In genomic region chr13:73428137-73428536, GRCh38 we compare ENCODE assay signal across 12 cellular contexts.
DNase-seq lines count a peak whose midpoint lies in the region; ATAC-seq and TF ChIP-seq lines count a peak whose summit lies in the region.
"Had no signal": no experiment of that assay in that cellular context is flagged by ENCODE, and none has a peak within 500 bp of the region (broad histone marks: within the 10 kb centered on the region; RNA-seq: fewer than 3 reads in every experiment).

No MANE protein-coding gene starts in this region.

- H3K4me3 Mint-ChIP-seq in activated CD4-positive, alpha-beta T cell treated with anti-CD3 and anti-CD28 coated beads, Interleukin-2, amount 10 ng/mL, durations not matched to agents 24 days and 14 days: no peak overlapping the region

- DNase-seq in AG08396 (ENCODE audit: low spot score): peak; percentile 10
- DNase-seq in HT1080 (ENCODE audit: low read depth): peak; percentile 80
- peak; percentile 83 for DNase-seq in choroid plexus epithelial cell (ENCODE audit: low read depth)
- DNase-seq in myocyte (ENCODE audit: low read depth): peak; percentile 61
- no peak for DNase-seq in AML-193 (lab: John Stamatoyannopoulos, UW)
- no peak for DNase-seq in left ventricle myocardium inferior
- DNase-seq in activated CD4-positive, alpha-beta T cell treated with anti-CD3 and anti-CD28 coated beads, Interleukin-2, amount 10 ng/mL, durations not matched to agents 24 days and 14 days: no peak
- DNase-seq: activated effector memory CD4-positive, alpha-beta T cell treated with anti-CD3 and anti-CD28 coated beads, Interleukin-2, amount 50 U/mL, for 16 hours; dermis blood vessel endothelial cell; NCI-H187 had no signal

- H3K4me1 ChIP-seq in left ventricle myocardium inferior: no peaks in the 10 kb centered on the region

- intact Hi-C loops in left ventricle myocardium inferior (cut with micrococcal nuclease): no loop called here
- intact Hi-C loops in activated CD4-positive, alpha-beta T cell treated with anti-CD3 and anti-CD28 coated beads, Interleukin-2, amount 10 ng/mL, durations not matched to agents 24 days and 14 days (cut with micrococcal nuclease): no loop called here

- no peaks in the 10 kb centered on the region for H3K27me3 ChIP-seq in left ventricle myocardium inferior (ENCODE audit: low read depth)

- no peak overlapping the region for H3K27ac Mint-ChIP-seq in activated CD4-positive, alpha-beta T cell treated with anti-CD3 and anti-CD28 coated beads, Interleukin-2, amount 10 ng/mL, durations not matched to agents 24 days and 14 days

- no peaks in the 10 kb centered on the region for H3K9me3 ChIP-seq in left ventricle myocardium inferior (replicated peaks)

- H3K27ac ChIP-seq in left ventricle myocardium inferior (replicated peaks): no peak overlapping the region

- H3K9me3 Mint-ChIP-seq in activated CD4-positive, alpha-beta T cell treated with anti-CD3 and anti-CD28 coated beads, Interleukin-2, amount 10 ng/mL, durations not matched to agents 24 days and 14 days: peaks cover 5% of the 10 kb centered on the region

- no peaks in the 10 kb centered on the region for H3K36me3 Mint-ChIP-seq in activated CD4-positive, alpha-beta T cell treated with anti-CD3 and anti-CD28 coated beads, Interleukin-2, amount 10 ng/mL, durations not matched to agents 24 days and 14 days (ENCODE audit: low read depth)

- no peaks in the 10 kb centered on the region for H3K4me1 Mint-ChIP-seq in activated CD4-positive, alpha-beta T cell treated with anti-CD3 and anti-CD28 coated beads, Interleukin-2, amount 10 ng/mL, durations not matched to agents 24 days and 14 days

- no peak for ATAC-seq in HG03565 (IDR thresholded peaks at IDR 0.05; ENCODE audit: unreplicated experiment)
- ATAC-seq: HepG2 had no signal

- TF ChIP-seq CTCF in choroid plexus epithelial cell (conservative IDR thresholded peaks at IDR 0.05; ENCODE audit: low read depth, low read length) (no peak), left ventricle myocardium inferior (IDR thresholded peaks at IDR 0.05; ENCODE audit: borderline replicate concordance) (no peak)

- no peaks in the 10 kb centered on the region for H3K36me3 ChIP-seq in left ventricle myocardium inferior

- H3K27me3 Mint-ChIP-seq in activated CD4-positive, alpha-beta T cell treated with anti-CD3 and anti-CD28 coated beads, Interleukin-2, amount 10 ng/mL, durations not matched to agents 24 days and 14 days: no peaks in the 10 kb centered on the region

- H3K4me3 ChIP-seq in choroid plexus epithelial cell (ENCODE audit: low read depth, low read length) (no peak overlapping the region), left ventricle myocardium inferior (no peak overlapping the region)

Comparison
In these comparisons a context has a peak if more than half of its experiments do, and no peak if none do; other contexts are left out.
1. DNase-seq: peak in AG08396 (single experiment), HT1080 (single experiment), choroid plexus epithelial cell (single experiment) and myocyte (single experiment); none in AML-193 (0 of 2), left ventricle myocardium inferior (single experiment) and activated CD4-positive, alpha-beta T cell treated with anti-CD3 and anti-CD28 coated beads, Interleukin-2, amount 10 ng/mL, durations not matched to agents 24 days and 14 days (single experiment).